1 cellular context compared by ENCODE assay signal in genomic region chr19:30666301-30666803, GRCh38.
TF ChIP-seq lines count a peak whose summit lies in the region.

No MANE protein-coding gene starts in this region.

TF ChIP-seq in SK-N-SH treated with all-trans-retinoic acid at 6 μM for 48 hours, 23 proteins besides CTCF, POLR2A, EP300 and RAD21 (continued from another document):
- TF ChIP-seq POU6F1 (CRISPR knock-in tag; IDR thresholded peaks at IDR 0.05; ENCODE audit: borderline replicate concordance, low read depth): no peak
